ENCODE assay signal across 8 cellular contexts in genomic region chr2:238947920-238948710, GRCh38.
DNase-seq lines count a peak whose midpoint lies in the region; ATAC-seq, FAIRE-seq and TF ChIP-seq lines count a peak whose summit lies in the region.

No MANE protein-coding gene starts in this region.

- CTCF ChIA-PET in RWPE1 (lab: Yijun Ruan, JAX): interaction anchor here (0.6 to 1.0 kb wide), 3 partner anchors 23 to 278 kb away, joined by 3 to 6 read pairs (median 3); no protein-coding TSS in a partner anchor

- WGBS in esophagus squamous epithelium, 2 donors: 43 to 45% methylated on average over 10 of the region's 10 CpGs

- TF ChIP-seq POLR2A in H54 (IDR thresholded peaks at IDR 0.05; ENCODE audit: low read depth, low read length): no peak
- no peak for TF ChIP-seq POLR2A in esophagus squamous epithelium (IDR thresholded peaks at IDR 0.05)

- peak; percentile 87 for DNase-seq in H54 (ENCODE audit: insufficient read length, low spot score)
- peak; percentile 88 for DNase-seq in RWPE1 (ENCODE audit: low spot score)
- DNase-seq in esophagus squamous epithelium (lab: John Stamatoyannopoulos, UW): no peak
- DNase-seq in renal cortical epithelial cell (ENCODE audit: low read depth): peak; percentile 74
- no peak for DNase-seq in inferior parietal cortex (ENCODE audit: extremely low spot score)
- no peak for DNase-seq in D341Med (ENCODE audit: low spot score)
- DNase-seq in stimulated activated CD4-positive, alpha-beta T cell treated with anti-CD3 and anti-CD28 coated beads, Interleukin-15, amount 100 ng/mL, for 24 hours: no peak

- FAIRE-seq in H54 (lab: Jason Lieb, UNC): peak; percentile 85

- intact Hi-C loops in esophagus squamous epithelium (cut with DNase I): no loop called here

- TF ChIP-seq CTCF in RWPE1 (conservative IDR thresholded peaks at IDR 0.05; ENCODE audit: low read depth) (no peak), esophagus squamous epithelium (IDR thresholded peaks at IDR 0.05) (no peak)

- POLR2A ChIA-PET in RWPE1 (lab: Yijun Ruan, JAX; ENCODE audit: low non-redundant PET): no interaction called here

- H3K27ac ChIP-seq in RWPE1 (peak overlapping the region; percentile 86), esophagus squamous epithelium (peak overlapping the region; percentile 28 to 70 (median 42))

- H3K4me1 ChIP-seq in esophagus squamous epithelium: peaks cover 0 to 29% (median 7%) of the 10 kb centered on the region in 3 donors

- ATAC-seq in HG03565 (IDR thresholded peaks at IDR 0.05; ENCODE audit: unreplicated experiment): no peak

- peaks cover 0 to 11% (median 0%) of the 10 kb centered on the region in 4 donors for H3K27me3 ChIP-seq in esophagus squamous epithelium

- H3K36me3 ChIP-seq in esophagus squamous epithelium: no peaks in the 10 kb centered on the region

- no peaks in the 10 kb centered on the region for H3K9me3 ChIP-seq in esophagus squamous epithelium

- H3K4me3 ChIP-seq in esophagus squamous epithelium: no peak overlapping the region

Comparison
In these comparisons a context has a peak if more than half of its experiments do, and no peak if none do; other contexts are left out.
1. DNase-seq: peak in H54 (single experiment), RWPE1 (single experiment) and renal cortical epithelial cell (single experiment); none in esophagus squamous epithelium (single experiment), inferior parietal cortex (single experiment), D341Med (single experiment) and stimulated activated CD4-positive, alpha-beta T cell treated with anti-CD3 and anti-CD28 coated beads, Interleukin-15, amount 100 ng/mL, for 24 hours (single experiment).